In the genomic region with DNA sequence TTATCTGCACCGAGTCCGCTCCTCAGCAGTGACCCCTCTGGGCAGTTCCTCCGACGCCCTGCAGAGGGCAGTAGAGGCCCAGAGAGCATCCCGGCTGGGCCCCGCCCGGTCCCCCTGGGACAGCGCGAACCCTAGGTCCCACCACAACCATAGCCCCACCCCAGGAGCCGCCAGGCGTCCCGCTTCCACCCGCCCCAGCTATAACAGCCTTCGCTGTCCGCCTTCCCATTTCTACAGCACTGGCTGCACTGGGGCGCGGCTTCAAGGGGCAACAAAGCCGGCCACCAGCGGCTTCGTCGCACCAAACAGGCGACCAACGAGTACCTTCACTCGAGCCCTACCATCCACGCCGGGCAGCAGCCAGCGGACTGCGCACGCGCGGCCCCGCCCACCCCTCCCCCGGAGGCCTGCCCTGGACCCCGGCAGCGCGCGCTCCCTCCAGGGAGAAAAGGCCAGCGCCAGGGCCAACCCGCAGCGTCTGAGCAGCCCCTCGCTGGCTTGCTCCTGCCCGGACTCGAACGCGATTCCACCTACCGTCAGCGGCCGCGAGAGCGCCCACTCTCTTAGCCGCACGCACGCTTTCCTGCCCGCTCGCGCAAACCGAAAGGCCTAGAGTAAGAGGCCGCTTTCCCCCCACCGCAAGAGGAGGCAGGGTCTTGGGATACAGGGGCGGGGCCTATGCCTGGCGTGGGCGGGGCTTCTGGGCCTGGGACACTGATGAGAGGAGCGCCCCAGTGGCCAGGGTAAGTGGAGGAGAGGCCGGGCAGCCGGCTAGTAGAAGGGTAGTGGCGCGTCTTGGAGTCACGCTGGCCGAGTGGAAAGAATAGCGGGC, we compare ENCODE assay signal across 8 cellular contexts. TPM values are rescaled to one million over a fixed set of nuclear protein-coding genes. Genes with fewer than 3 reads are reported as not detected.
DNase-seq lines count a peak whose midpoint lies in the region; ATAC-seq and TF ChIP-seq lines count a peak whose summit lies in the region.

A gene with protein sequence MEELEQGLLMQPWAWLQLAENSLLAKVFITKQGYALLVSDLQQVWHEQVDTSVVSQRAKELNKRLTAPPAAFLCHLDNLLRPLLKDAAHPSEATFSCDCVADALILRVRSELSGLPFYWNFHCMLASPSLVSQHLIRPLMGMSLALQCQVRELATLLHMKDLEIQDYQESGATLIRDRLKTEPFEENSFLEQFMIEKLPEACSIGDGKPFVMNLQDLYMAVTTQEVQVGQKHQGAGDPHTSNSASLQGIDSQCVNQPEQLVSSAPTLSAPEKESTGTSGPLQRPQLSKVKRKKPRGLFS (minus strand): TSS at position 630 of the 832 bp plus-strand sequence. CDS start 2,453 bp downstream, outside the sequence.

- H3K27me3 ChIP-seq in mucosa of stomach (ENCODE audit: control insufficient read depth, insufficient read depth, low read length), result no peaks in the 10 kb centered on the region

- ATAC-seq in GM21447 (IDR thresholded peaks at IDR 0.05; ENCODE audit: unreplicated experiment), result peak; percentile 84

- intact Hi-C loops in OCI-LY7 (cut with micrococcal nuclease; ENCODE audit: unreplicated experiment), result loop anchor here (1.0 kb wide), 9 partner anchors 16 to 228 kb away; a partner anchor contains a TSS

- peak; percentile 94 for TF ChIP-seq CTCF in OCI-LY7 (conservative IDR thresholded peaks at IDR 0.05; ENCODE audit: low read length)

- no TSS peak for BruUV-seq in OCI-LY7 (replicated peaks; lab: Mats Ljungman, UMichigan)

- peaks cover 3% of the 10 kb centered on the region; the same call in 1 of the 2 replicates for H3K79me2 ChIP-seq in OCI-LY7 (ENCODE audit: insufficient read depth, low read depth, low read length)

- peaks cover 11% of the 10 kb centered on the region for H3K4me1 ChIP-seq in OCI-LY7 (ENCODE audit: insufficient read depth, low read length, poor library complexity, severe bottlenecking)
- H3K4me1 ChIP-seq in mucosa of stomach (ENCODE audit: control insufficient read depth, insufficient read depth, low read length), result peaks cover 13% of the 10 kb centered on the region

- peak within 1 kb of the TSS; percentile 63; the same call in 1 of the 2 replicates for H2AFZ ChIP-seq in OCI-LY7 (ENCODE audit: low read length)

- POLR2A ChIA-PET in OCI-LY7 (lab: Charles Lee), result interaction anchor here (0.8 kb wide), 1 partner anchor 47 kb away, joined by 3 read pairs; no protein-coding TSS in a partner anchor

- DNase-seq in DMS 273 treated with DMSO at 0.1 percent for 48 hours (lab: John Stamatoyannopoulos, UW) (peak; percentile 81), HuH-7 (ENCODE audit: low spot score) (peak; percentile 92), OCI-LY7 (ENCODE audit: low spot score) (peak; percentile 91), activated T-cell treated with anti-CD3 and anti-CD28 coated beads for 24 hours (ENCODE audit: low read depth) (peak; percentile 88), epithelial cell of prostate (ENCODE audit: low read depth, low spot score) (peak; percentile 37)
- peak; percentile 84 to 89 for DNase-seq in stimulated activated CD8-positive, alpha-beta memory T cell treated with anti-CD3 and anti-CD28 coated beads, Interleukin-7, amount 100 ng/mL, for 1 hour (ENCODE audit: low read depth in 2 of 2)

- H3K27ac ChIP-seq in OCI-LY7 (ENCODE audit: low read depth, low read length, poor library complexity, severe bottlenecking), result peak within 1 kb of the TSS; percentile 68
- peak within 1 kb of the TSS; percentile 68 for H3K27ac ChIP-seq in epithelial cell of prostate

- CTCF ChIA-PET in OCI-LY7 (lab: Charles Lee; ENCODE audit: unreplicated experiment), result interaction anchor here (0.5 to 1.6 kb wide), 3 partner anchors 135 to 502 kb away, joined by 3 to 6 read pairs (median 4); no protein-coding TSS in a partner anchor

- peak within 1 kb of the TSS; percentile 73 for H3K4me3 ChIP-seq in OCI-LY7 (ENCODE audit: low read depth, low read length, poor library complexity, severe bottlenecking)
- peak within 1 kb of the TSS; percentile 38 for H3K4me3 ChIP-seq in mucosa of stomach (ENCODE audit: low read length)

- H3K9ac ChIP-seq in mucosa of stomach (ENCODE audit: low read length), result peak within 1 kb of the TSS; percentile 58

- H3K9me3 ChIP-seq in OCI-LY7 (ENCODE audit: low read length), result no peaks in the 10 kb centered on the region
- H3K9me3 ChIP-seq in mucosa of stomach (ENCODE audit: control insufficient read depth, low read length), result no peaks in the 10 kb centered on the region

- H4K20me1 ChIP-seq in OCI-LY7 (ENCODE audit: insufficient read depth, low read length), result no peaks in the 10 kb centered on the region

- H3K4me2 ChIP-seq in OCI-LY7 (ENCODE audit: low read length), result peak within 1 kb of the TSS; percentile 80

- H3K9me2 ChIP-seq in OCI-LY7 (ENCODE audit: insufficient read depth, low read length), result no peaks in the 10 kb centered on the region

- H3K36me3 ChIP-seq in OCI-LY7 (ENCODE audit: insufficient read depth, low read length) (no peaks in the 10 kb centered on the region; the same call in 1 of the 2 replicates), mucosa of stomach (ENCODE audit: control insufficient read depth, insufficient read depth, low read length) (no peaks in the 10 kb centered on the region)

RNA-seq across cellular contexts. Expression of the gene that starts here (rescaled TPM):
- 12.7 and 14.9 TPM in 2 replicates for total RNA-seq in OCI-LY7 (2014; rRNA removed; shearing (Covaris generic))
- 12.3 and 14.3 TPM in 2 replicates for total RNA-seq in OCI-LY7 (2022)

Comparison
In these comparisons a context has a peak if more than half of its experiments do, and no peak if none do; other contexts are left out.
1. Peak in every context shown above with its lines: DNase-seq, ATAC-seq, H3K4me3 ChIP-seq and H3K27ac ChIP-seq.
2. DNase-seq: peak in every context shown above with its lines; median percentile 92 in HuH-7; 91 in OCI-LY7; 88 in activated T-cell treated with anti-CD3 and anti-CD28 coated beads for 24 hours; 86 in stimulated activated CD8-positive, alpha-beta memory T cell treated with anti-CD3 and anti-CD28 coated beads, Interleukin-7, amount 100 ng/mL, for 1 hour; 81 in DMS 273 treated with DMSO at 0.1 percent for 48 hours; 37 in epithelial cell of prostate.